1 cellular context compared by ENCODE assay signal in the genomic region with DNA sequence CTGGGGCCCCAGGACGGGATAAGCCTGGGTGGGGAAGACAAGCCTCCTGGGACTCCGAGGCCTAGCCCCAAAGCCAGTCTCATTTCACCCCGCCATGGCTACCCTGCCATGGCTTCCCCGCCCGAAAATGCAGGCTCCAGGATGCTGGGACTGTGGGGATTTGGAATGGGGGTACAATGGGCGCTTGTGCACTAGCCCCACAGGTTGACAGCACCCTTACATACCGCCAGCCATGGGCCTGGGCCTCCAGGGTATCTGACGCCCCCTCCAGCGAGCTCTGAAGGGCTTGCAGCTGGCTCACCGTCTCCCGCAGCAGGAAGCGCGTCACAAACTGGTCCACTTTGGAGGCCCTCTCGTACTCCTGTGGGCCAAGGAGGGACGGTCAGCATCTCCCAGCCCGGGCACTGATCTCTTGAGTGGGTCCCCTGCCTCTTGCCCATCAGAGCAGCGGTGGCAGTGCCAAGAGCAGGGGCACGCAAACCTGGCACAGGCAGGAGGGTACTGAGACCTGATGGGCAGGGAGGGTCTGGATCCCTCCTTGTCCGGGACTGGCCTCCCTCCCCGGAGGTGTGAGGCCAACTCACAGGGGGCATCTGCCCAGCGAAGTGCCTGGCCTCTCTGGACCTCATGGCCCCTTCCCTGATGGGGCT.
A peak's percentile ranks its signal among the peaks of the same experiment; 100 is the strongest.
TF ChIP-seq lines count a peak whose summit lies in the region.

No MANE protein-coding gene starts in this region.

TF ChIP-seq in HepG2, 621 proteins besides CTCF, POLR2A, EP300 and RAD21:
- TF ChIP-seq ATF7-NPFF (CRISPR knock-in tag; IDR thresholded peaks at IDR 0.05; ENCODE audit: low read depth) (no peak), GLI4 (CRISPR knock-in tag; IDR thresholded peaks at IDR 0.05; ENCODE audit: borderline replicate concordance) (no peak), FIP1L1 (IDR thresholded peaks at IDR 0.05; ENCODE audit: borderline replicate concordance, insufficient read depth, low read depth, low read length) (no peak), LCORL (IDR thresholded peaks at IDR 0.05) (no peak), LCORL (CRISPR knock-in tag; IDR thresholded peaks at IDR 0.05) (no peak), ZNF180 (CRISPR knock-in tag; IDR thresholded peaks at IDR 0.05; ENCODE audit: borderline replicate concordance, low read depth) (no peak), KDM1A (CRISPR knock-in tag; IDR thresholded peaks at IDR 0.05) (no peak), ZKSCAN8 (CRISPR knock-in tag; IDR thresholded peaks at IDR 0.05; ENCODE audit: borderline replicate concordance) (no peak), SMARCC2 (IDR thresholded peaks at IDR 0.05) (no peak), ZNF678 (CRISPR knock-in tag; IDR thresholded peaks at IDR 0.05) (no peak), KLF13 (CRISPR knock-in tag; IDR thresholded peaks at IDR 0.05) (no peak), ZNF552 (CRISPR knock-in tag; IDR thresholded peaks at IDR 0.05; ENCODE audit: borderline replicate concordance) (0 out of 2 replicates have a peak, but pooled peaks have one; percentile 22), ZNF780A (CRISPR knock-in tag; IDR thresholded peaks at IDR 0.05) (no peak), ZNF431 (CRISPR knock-in tag; IDR thresholded peaks at IDR 0.05; ENCODE audit: borderline replicate concordance, low read depth) (no peak), POLR2G (IDR thresholded peaks at IDR 0.05; ENCODE audit: low read depth, low read length) (peak; percentile 2; the same call in 1 of the 2 replicates), TP53 (CRISPR knock-in tag; conservative IDR thresholded peaks at IDR 0.05) (no peak), ZNF589 (CRISPR knock-in tag; conservative IDR thresholded peaks at IDR 0.05) (no peak), NCOR1 (IDR thresholded peaks at IDR 0.05; ENCODE audit: borderline replicate concordance, low read length) (no peak), HNRNPH1 (optimal IDR thresholded peaks at IDR 0.05; ENCODE audit: low read depth, low read length) (no peak), SMAD9 (CRISPR knock-in tag; IDR thresholded peaks at IDR 0.05) (no peak), THYN1 (CRISPR knock-in tag; IDR thresholded peaks at IDR 0.05; ENCODE audit: borderline replicate concordance, low read depth) (no peak), HNRNPL (IDR thresholded peaks at IDR 0.05; ENCODE audit: low read depth, low read length) (peak; percentile 63; the same call in 1 of the 2 replicates), KAT2B (IDR thresholded peaks at IDR 0.05; ENCODE audit: borderline replicate concordance, low read depth, low read length) (0 out of 2 replicates have a peak, but pooled peaks have one; percentile 9), SOX5 (CRISPR knock-in tag; IDR thresholded peaks at IDR 0.05; ENCODE audit: borderline replicate concordance) (no peak), ZNF557 (CRISPR knock-in tag; IDR thresholded peaks at IDR 0.05) (no peak), FOXO1 (CRISPR knock-in tag; IDR thresholded peaks at IDR 0.05) (no peak), HES4 (CRISPR knock-in tag; IDR thresholded peaks at IDR 0.05; ENCODE audit: borderline replicate concordance) (no peak), KDM2A (CRISPR knock-in tag; IDR thresholded peaks at IDR 0.05; ENCODE audit: borderline replicate concordance, low read depth) (0 out of 2 replicates have a peak, but pooled peaks have one; percentile 18), POLR2AphosphoS5 (IDR thresholded peaks at IDR 0.05; ENCODE audit: low read depth, low read length) (0 out of 2 replicates have a peak, but pooled peaks have one; percentile 34), SRSF9 (IDR thresholded peaks at IDR 0.05; ENCODE audit: borderline replicate concordance, insufficient read depth, low read depth, low read length, poor library complexity, severe bottlenecking) (no peak)
- TF ChIP-seq, protein P1, sequence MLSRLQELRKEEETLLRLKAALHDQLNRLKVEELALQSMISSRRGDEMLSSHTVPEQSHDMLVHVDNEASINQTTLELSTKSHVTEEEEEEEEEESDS (CRISPR knock-in tag; IDR thresholded peaks at IDR 0.05; ENCODE audit: borderline replicate concordance) = no peak
- TF ChIP-seq, protein P2, sequence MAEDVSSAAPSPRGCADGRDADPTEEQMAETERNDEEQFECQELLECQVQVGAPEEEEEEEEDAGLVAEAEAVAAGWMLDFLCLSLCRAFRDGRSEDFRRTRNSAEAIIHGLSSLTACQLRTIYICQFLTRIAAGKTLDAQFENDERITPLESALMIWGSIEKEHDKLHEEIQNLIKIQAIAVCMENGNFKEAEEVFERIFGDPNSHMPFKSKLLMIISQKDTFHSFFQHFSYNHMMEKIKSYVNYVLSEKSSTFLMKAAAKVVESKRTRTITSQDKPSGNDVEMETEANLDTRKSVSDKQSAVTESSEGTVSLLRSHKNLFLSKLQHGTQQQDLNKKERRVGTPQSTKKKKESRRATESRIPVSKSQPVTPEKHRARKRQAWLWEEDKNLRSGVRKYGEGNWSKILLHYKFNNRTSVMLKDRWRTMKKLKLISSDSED (CRISPR knock-in tag; IDR thresholded peaks at IDR 0.05) = no peak
- TF ChIP-seq, protein P3, sequence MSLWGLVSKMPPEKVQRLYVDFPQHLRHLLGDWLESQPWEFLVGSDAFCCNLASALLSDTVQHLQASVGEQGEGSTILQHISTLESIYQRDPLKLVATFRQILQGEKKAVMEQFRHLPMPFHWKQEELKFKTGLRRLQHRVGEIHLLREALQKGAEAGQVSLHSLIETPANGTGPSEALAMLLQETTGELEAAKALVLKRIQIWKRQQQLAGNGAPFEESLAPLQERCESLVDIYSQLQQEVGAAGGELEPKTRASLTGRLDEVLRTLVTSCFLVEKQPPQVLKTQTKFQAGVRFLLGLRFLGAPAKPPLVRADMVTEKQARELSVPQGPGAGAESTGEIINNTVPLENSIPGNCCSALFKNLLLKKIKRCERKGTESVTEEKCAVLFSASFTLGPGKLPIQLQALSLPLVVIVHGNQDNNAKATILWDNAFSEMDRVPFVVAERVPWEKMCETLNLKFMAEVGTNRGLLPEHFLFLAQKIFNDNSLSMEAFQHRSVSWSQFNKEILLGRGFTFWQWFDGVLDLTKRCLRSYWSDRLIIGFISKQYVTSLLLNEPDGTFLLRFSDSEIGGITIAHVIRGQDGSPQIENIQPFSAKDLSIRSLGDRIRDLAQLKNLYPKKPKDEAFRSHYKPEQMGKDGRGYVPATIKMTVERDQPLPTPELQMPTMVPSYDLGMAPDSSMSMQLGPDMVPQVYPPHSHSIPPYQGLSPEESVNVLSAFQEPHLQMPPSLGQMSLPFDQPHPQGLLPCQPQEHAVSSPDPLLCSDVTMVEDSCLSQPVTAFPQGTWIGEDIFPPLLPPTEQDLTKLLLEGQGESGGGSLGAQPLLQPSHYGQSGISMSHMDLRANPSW (CRISPR knock-in tag; IDR thresholded peaks at IDR 0.05; ENCODE audit: borderline replicate concordance) = no peak
- TF ChIP-seq, protein P4, sequence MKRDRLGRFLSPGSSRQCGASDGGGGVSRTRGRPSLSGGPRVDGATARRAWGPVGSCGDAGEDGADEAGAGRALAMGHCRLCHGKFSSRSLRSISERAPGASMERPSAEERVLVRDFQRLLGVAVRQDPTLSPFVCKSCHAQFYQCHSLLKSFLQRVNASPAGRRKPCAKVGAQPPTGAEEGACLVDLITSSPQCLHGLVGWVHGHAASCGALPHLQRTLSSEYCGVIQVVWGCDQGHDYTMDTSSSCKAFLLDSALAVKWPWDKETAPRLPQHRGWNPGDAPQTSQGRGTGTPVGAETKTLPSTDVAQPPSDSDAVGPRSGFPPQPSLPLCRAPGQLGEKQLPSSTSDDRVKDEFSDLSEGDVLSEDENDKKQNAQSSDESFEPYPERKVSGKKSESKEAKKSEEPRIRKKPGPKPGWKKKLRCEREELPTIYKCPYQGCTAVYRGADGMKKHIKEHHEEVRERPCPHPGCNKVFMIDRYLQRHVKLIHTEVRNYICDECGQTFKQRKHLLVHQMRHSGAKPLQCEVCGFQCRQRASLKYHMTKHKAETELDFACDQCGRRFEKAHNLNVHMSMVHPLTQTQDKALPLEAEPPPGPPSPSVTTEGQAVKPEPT (CRISPR knock-in tag; IDR thresholded peaks at IDR 0.05; ENCODE audit: low read depth) = no peak
- TF ChIP-seq, protein P5, sequence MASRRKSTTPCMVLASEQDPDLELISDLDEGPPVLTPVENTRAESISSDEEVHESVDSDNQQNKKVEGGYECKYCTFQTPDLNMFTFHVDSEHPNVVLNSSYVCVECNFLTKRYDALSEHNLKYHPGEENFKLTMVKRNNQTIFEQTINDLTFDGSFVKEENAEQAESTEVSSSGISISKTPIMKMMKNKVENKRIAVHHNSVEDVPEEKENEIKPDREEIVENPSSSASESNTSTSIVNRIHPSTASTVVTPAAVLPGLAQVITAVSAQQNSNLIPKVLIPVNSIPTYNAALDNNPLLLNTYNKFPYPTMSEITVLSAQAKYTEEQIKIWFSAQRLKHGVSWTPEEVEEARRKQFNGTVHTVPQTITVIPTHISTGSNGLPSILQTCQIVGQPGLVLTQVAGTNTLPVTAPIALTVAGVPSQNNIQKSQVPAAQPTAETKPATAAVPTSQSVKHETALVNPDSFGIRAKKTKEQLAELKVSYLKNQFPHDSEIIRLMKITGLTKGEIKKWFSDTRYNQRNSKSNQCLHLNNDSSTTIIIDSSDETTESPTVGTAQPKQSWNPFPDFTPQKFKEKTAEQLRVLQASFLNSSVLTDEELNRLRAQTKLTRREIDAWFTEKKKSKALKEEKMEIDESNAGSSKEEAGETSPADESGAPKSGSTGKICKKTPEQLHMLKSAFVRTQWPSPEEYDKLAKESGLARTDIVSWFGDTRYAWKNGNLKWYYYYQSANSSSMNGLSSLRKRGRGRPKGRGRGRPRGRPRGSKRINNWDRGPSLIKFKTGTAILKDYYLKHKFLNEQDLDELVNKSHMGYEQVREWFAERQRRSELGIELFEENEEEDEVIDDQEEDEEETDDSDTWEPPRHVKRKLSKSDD (CRISPR knock-in tag; IDR thresholded peaks at IDR 0.05; ENCODE audit: low read depth) = no peak
